In the genomic region with DNA sequence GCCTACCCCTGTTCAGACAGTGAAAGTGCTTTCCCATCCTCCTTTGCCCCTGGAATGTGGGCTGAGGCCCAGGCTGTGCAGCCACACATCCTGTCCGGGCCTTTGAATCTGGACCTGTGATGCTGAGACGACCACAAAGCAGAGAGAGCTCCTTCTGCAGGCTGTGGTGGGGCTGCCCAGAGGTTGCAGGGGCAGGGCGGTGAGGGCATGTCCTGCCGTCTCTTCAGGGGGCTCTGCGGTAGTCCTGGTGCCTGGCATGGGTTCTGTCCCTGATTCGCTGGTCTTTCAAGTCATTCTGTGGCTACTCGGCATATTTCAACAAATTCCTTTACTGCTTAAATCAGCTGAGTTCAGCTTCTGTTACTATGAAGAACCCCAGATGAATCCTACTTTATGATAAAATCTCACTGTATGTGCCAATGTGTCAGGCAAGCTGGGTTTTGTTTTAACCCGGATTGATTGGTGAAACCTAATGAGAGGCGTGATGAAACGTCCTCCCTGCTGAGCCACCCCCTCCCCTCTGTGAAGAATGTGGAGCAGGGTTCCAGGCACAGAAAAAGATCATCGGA, we compare ENCODE assay signal across 17 cellular contexts.
DNase-seq lines count a peak whose midpoint lies in the region; ATAC-seq and TF ChIP-seq lines count a peak whose summit lies in the region.
"Had no signal": no experiment of that assay in that cellular context is flagged by ENCODE, and none has a peak within 500 bp of the region (broad histone marks: within the 10 kb centered on the region; RNA-seq: fewer than 3 reads in every experiment).

No MANE protein-coding gene starts in this region.

- no peak overlapping the region for H3K4me3 ChIP-seq in uterus
- H3K4me3 ChIP-seq: lower lobe of right lung, Peyer's patch had no signal

- DNase-seq in NCI-H226: peak; percentile 69
- peak; percentile 26 for DNase-seq in dedifferentiated amniotic fluid mesenchymal stem cell (ENCODE audit: extremely low spot score)
- peak; percentile 36 for DNase-seq in mucosa of gallbladder (ENCODE audit: low spot score)
- peak; percentile 54 to 56 for DNase-seq in uterus
- no peak for DNase-seq in activated naive CD8-positive, alpha-beta T cell treated with anti-CD3 and anti-CD28 coated beads, Interleukin-2, amount 50 U/mL, for 24 hours
- no peak for DNase-seq in central memory CD4-positive, alpha-beta T cell
- no peak for DNase-seq in activated CD4-positive, CD25-positive, alpha-beta regulatory T cell treated with anti-CD3 and anti-CD28 coated beads, Interleukin-2, amount 50 U/mL, for 72 hours
- DNase-seq: activated CD4-positive, alpha-beta T cell treated with anti-CD3 and anti-CD28 coated beads for 1 hour; cortex of kidney; lower lobe of right lung; NCI-H187 treated with DMSO at 0.1 percent for 48 hours; NCI-H524 treated with DMSO at 0.1 percent for 48 hours; Peyer's patch; stimulated activated CD4-positive, alpha-beta T cell treated with anti-CD3 and anti-CD28 coated beads, Interleukin-15, amount 100 ng/mL, for 24 hours; T-cell had no signal

- H3K9me3 ChIP-seq in uterus: no peaks in the 10 kb centered on the region
- H3K9me3 ChIP-seq: lower lobe of right lung, Peyer's patch had no signal

- H3K4me1 ChIP-seq in uterus: no peaks in the 10 kb centered on the region
- H3K4me1 ChIP-seq: lower lobe of right lung, Peyer's patch had no signal

- no peak for TF ChIP-seq CTCF in uterus (IDR thresholded peaks at IDR 0.05)

- H3K4me3 Mint-ChIP-seq in activated naive CD8-positive, alpha-beta T cell treated with anti-CD3 and anti-CD28 coated beads, Interleukin-2, amount 50 U/mL, for 24 hours: no peak overlapping the region
- H3K4me3 Mint-ChIP-seq: T-cell had no signal

- no peaks in the 10 kb centered on the region for H3K36me3 Mint-ChIP-seq in activated naive CD8-positive, alpha-beta T cell treated with anti-CD3 and anti-CD28 coated beads, Interleukin-2, amount 50 U/mL, for 24 hours (ENCODE audit: low read depth)
- H3K36me3 Mint-ChIP-seq: activated naive CD4-positive, alpha-beta T cell treated with anti-CD3 and anti-CD28 coated beads, Interleukin-2, amount 50 U/mL, for 72 hours; T-cell had no signal

- H3K27ac ChIP-seq in uterus: peak overlapping the region; percentile 64 to 68
- H3K27ac ChIP-seq: lower lobe of right lung, Peyer's patch had no signal

- intact Hi-C loops in uterus (cut with DNase I; ENCODE audit: low total_unique reads): no loop called here

- no peak for ATAC-seq in activated naive CD8-positive, alpha-beta T cell treated with anti-CD3 and anti-CD28 coated beads, Interleukin-2, amount 50 U/mL, for 24 hours
- ATAC-seq: activated naive CD4-positive, alpha-beta T cell treated with anti-CD3 and anti-CD28 coated beads, Interleukin-2, amount 50 U/mL, for 72 hours; esophagus mucosa; T-cell had no signal

- no peak overlapping the region for H3K27ac Mint-ChIP-seq in activated naive CD8-positive, alpha-beta T cell treated with anti-CD3 and anti-CD28 coated beads, Interleukin-2, amount 50 U/mL, for 24 hours
- H3K27ac Mint-ChIP-seq: activated naive CD4-positive, alpha-beta T cell treated with anti-CD3 and anti-CD28 coated beads, Interleukin-2, amount 50 U/mL, for 72 hours; T-cell had no signal

- no peaks in the 10 kb centered on the region for H3K27me3 ChIP-seq in uterus
- H3K27me3 ChIP-seq: Peyer's patch had no signal

- no peaks in the 10 kb centered on the region for H3K36me3 ChIP-seq in uterus
- H3K36me3 ChIP-seq: lower lobe of right lung had no signal

- no peak for TF ChIP-seq POLR2A in uterus (IDR thresholded peaks at IDR 0.05)

- no peaks in the 10 kb centered on the region for H3K27me3 Mint-ChIP-seq in activated naive CD8-positive, alpha-beta T cell treated with anti-CD3 and anti-CD28 coated beads, Interleukin-2, amount 50 U/mL, for 24 hours

- H3K4me1 Mint-ChIP-seq in activated naive CD8-positive, alpha-beta T cell treated with anti-CD3 and anti-CD28 coated beads, Interleukin-2, amount 50 U/mL, for 24 hours: peaks cover 2% of the 10 kb centered on the region
- H3K4me1 Mint-ChIP-seq: T-cell had no signal

- H3K9me3 Mint-ChIP-seq in activated naive CD8-positive, alpha-beta T cell treated with anti-CD3 and anti-CD28 coated beads, Interleukin-2, amount 50 U/mL, for 24 hours: no peaks in the 10 kb centered on the region
- H3K9me3 Mint-ChIP-seq: activated naive CD4-positive, alpha-beta T cell treated with anti-CD3 and anti-CD28 coated beads, Interleukin-2, amount 50 U/mL, for 72 hours; T-cell had no signal

Comparison
In these comparisons a context has a peak if more than half of its experiments do, and no peak if none do; other contexts are left out.
1. DNase-seq: peak in NCI-H226 (single experiment), dedifferentiated amniotic fluid mesenchymal stem cell (single experiment), mucosa of gallbladder (single experiment) and uterus (2 of 2); none in activated naive CD8-positive, alpha-beta T cell treated with anti-CD3 and anti-CD28 coated beads, Interleukin-2, amount 50 U/mL, for 24 hours (single experiment), central memory CD4-positive, alpha-beta T cell (single experiment) and activated CD4-positive, CD25-positive, alpha-beta regulatory T cell treated with anti-CD3 and anti-CD28 coated beads, Interleukin-2, amount 50 U/mL, for 72 hours (single experiment).